In genomic region chr5:135339189-135339588, GRCh38 we compare ENCODE assay signal across 17 cellular contexts. TPM values are rescaled to one million over a fixed set of nuclear protein-coding genes. Genes with fewer than 3 reads are reported as not detected.
DNase-seq lines count a peak whose midpoint lies in the region; ATAC-seq, FAIRE-seq and TF ChIP-seq lines count a peak whose summit lies in the region.
"Had no signal": no experiment of that assay in that cellular context is flagged by ENCODE, and none has a peak within 500 bp of the region (broad histone marks: within the 10 kb centered on the region; RNA-seq: fewer than 3 reads in every experiment).

No MANE protein-coding gene starts in this region.

- CTCF ChIA-PET in activated CD4-positive, alpha-beta T cell treated with anti-CD3 and anti-CD28 coated beads, Interleukin-2, amount 10 ng/mL, durations not matched to agents 7 days and 5 days (lab: Charles Lee) = interaction anchor here (0.6 kb wide), 1 partner anchor 880 kb away, joined by 4 read pairs; no protein-coding TSS in a partner anchor

- H3K4me1 Mint-ChIP-seq in activated CD4-positive, alpha-beta T cell treated with anti-CD3 and anti-CD28 coated beads, Interleukin-2, amount 10 ng/mL, durations not matched to agents 7 days and 5 days = peaks cover 4% of the 10 kb centered on the region
- H3K4me1 Mint-ChIP-seq in stimulated activated naive CD8-positive, alpha-beta T cell treated with anti-CD3 and anti-CD28 coated beads, Interleukin-15, Interleukin-2, amounts not matched to agents 100 ng/mL and 50 ng/mL, for 24 hours (ENCODE audit: low read depth) = peaks cover 13% of the 10 kb centered on the region
- peaks cover 37% of the 10 kb centered on the region for H3K4me1 Mint-ChIP-seq in stimulated activated naive CD8-positive, alpha-beta T cell treated with anti-CD3 and anti-CD28 coated beads, Interleukin-15, amount 100 ng/mL, for 72 hours
- H3K4me1 Mint-ChIP-seq: CD14-positive monocyte; CD4-positive, alpha-beta memory T cell had no signal

- DNase-seq in activated CD4-positive, alpha-beta T cell treated with anti-CD3 and anti-CD28 coated beads, Interleukin-2, amount 10 ng/mL, durations not matched to agents 7 days and 5 days = no peak
- DNase-seq in activated CD4-positive, alpha-beta T cell treated with anti-CD3 and anti-CD28 coated beads for 48 hours = no peak
- DNase-seq in stimulated activated naive CD8-positive, alpha-beta T cell treated with anti-CD3 and anti-CD28 coated beads, Interleukin-15, amount 100 ng/mL, for 72 hours = no peak
- peak; percentile 49 for DNase-seq in sigmoid colon
- no peak for DNase-seq in D721Med (ENCODE audit: insufficient read length, low spot score)
- DNase-seq: 8988T; CD4-positive, alpha-beta memory T cell; DMS53; DND-41; EL; GM23248 had no signal

- TF ChIP-seq EP300 in sigmoid colon (IDR thresholded peaks at IDR 0.05) = no peak

- no peaks in the 10 kb centered on the region for H3K9me3 ChIP-seq in sigmoid colon
- H3K9me3 ChIP-seq: BLaER1, HAP-1 had no signal

- no peaks in the 10 kb centered on the region for H3K27me3 ChIP-seq in sigmoid colon
- H3K27me3 ChIP-seq: BLaER1 had no signal

- TF ChIP-seq CTCF in sigmoid colon (IDR thresholded peaks at IDR 0.05) (no peak), D721Med (IDR thresholded peaks at IDR 0.05; ENCODE audit: insufficient read depth, missing control alignments) (no peak)

- TF ChIP-seq POLR2A in sigmoid colon (IDR thresholded peaks at IDR 0.05) = no peak

- H3K4me1 ChIP-seq in sigmoid colon = peaks cover 0 to 32% (median 26%) of the 10 kb centered on the region in 4 donors
- H3K4me1 ChIP-seq: BLaER1, HAP-1 had no signal

- H3K36me3 ChIP-seq in sigmoid colon = peaks cover 33 to 88% (median 53%) of the 10 kb centered on the region in 4 donors

- H3K4me3 ChIP-seq in sigmoid colon = no peak overlapping the region
- H3K4me3 ChIP-seq: BLaER1, GM12878, GM23248, HAP-1 had no signal

- no peak for FAIRE-seq in D721Med (lab: Jason Lieb, UNC)
- FAIRE-seq: GM12878 had no signal

- H3K36me3 Mint-ChIP-seq in activated CD4-positive, alpha-beta T cell treated with anti-CD3 and anti-CD28 coated beads, Interleukin-2, amount 10 ng/mL, durations not matched to agents 7 days and 5 days (ENCODE audit: low read depth) = peaks cover 44% of the 10 kb centered on the region
- H3K36me3 Mint-ChIP-seq in stimulated activated naive CD8-positive, alpha-beta T cell treated with anti-CD3 and anti-CD28 coated beads, Interleukin-15, Interleukin-2, amounts not matched to agents 100 ng/mL and 50 ng/mL, for 24 hours (ENCODE audit: low read depth) = peaks cover 63% of the 10 kb centered on the region

- peak overlapping the region; percentile 25 for H3K27ac Mint-ChIP-seq in activated CD4-positive, alpha-beta T cell treated with anti-CD3 and anti-CD28 coated beads, Interleukin-2, amount 10 ng/mL, durations not matched to agents 7 days and 5 days
- peak overlapping the region; percentile 45 for H3K27ac Mint-ChIP-seq in stimulated activated naive CD8-positive, alpha-beta T cell treated with anti-CD3 and anti-CD28 coated beads, Interleukin-15, Interleukin-2, amounts not matched to agents 100 ng/mL and 50 ng/mL, for 24 hours
- H3K27ac Mint-ChIP-seq in stimulated activated naive CD8-positive, alpha-beta T cell treated with anti-CD3 and anti-CD28 coated beads, Interleukin-15, amount 100 ng/mL, for 72 hours = peak overlapping the region in 1 of 2 donors; percentile 83

- POLR2A ChIA-PET in activated CD4-positive, alpha-beta T cell treated with anti-CD3 and anti-CD28 coated beads, Interleukin-2, amount 10 ng/mL, durations not matched to agents 7 days and 5 days (lab: Charles Lee) = no interaction called here

- WGBS in sigmoid colon, 2 donors = 94 to 97% methylated on average over 5 of the region's 5 CpGs

- no peaks in the 10 kb centered on the region for H3K9me3 Mint-ChIP-seq in activated CD4-positive, alpha-beta T cell treated with anti-CD3 and anti-CD28 coated beads, Interleukin-2, amount 10 ng/mL, durations not matched to agents 7 days and 5 days
- no peaks in the 10 kb centered on the region for H3K9me3 Mint-ChIP-seq in stimulated activated naive CD8-positive, alpha-beta T cell treated with anti-CD3 and anti-CD28 coated beads, Interleukin-15, Interleukin-2, amounts not matched to agents 100 ng/mL and 50 ng/mL, for 24 hours
- no peaks in the 10 kb centered on the region for H3K9me3 Mint-ChIP-seq in stimulated activated naive CD8-positive, alpha-beta T cell treated with anti-CD3 and anti-CD28 coated beads, Interleukin-15, amount 100 ng/mL, for 72 hours
- H3K9me3 Mint-ChIP-seq: CD14-positive monocyte; CD4-positive, alpha-beta memory T cell had no signal

- H3K27ac ChIP-seq in sigmoid colon = no peak overlapping the region
- H3K27ac ChIP-seq: BLaER1, GM23248 had no signal

- no peak for ATAC-seq in stimulated activated naive CD8-positive, alpha-beta T cell treated with anti-CD3 and anti-CD28 coated beads, Interleukin-15, amount 100 ng/mL, for 72 hours
- no peak for ATAC-seq in GM21576 (IDR thresholded peaks at IDR 0.05; ENCODE audit: unreplicated experiment)
- ATAC-seq: GM12878 had no signal

- no peaks in the 10 kb centered on the region for H3K27me3 Mint-ChIP-seq in activated CD4-positive, alpha-beta T cell treated with anti-CD3 and anti-CD28 coated beads, Interleukin-2, amount 10 ng/mL, durations not matched to agents 7 days and 5 days
- H3K27me3 Mint-ChIP-seq in stimulated activated naive CD8-positive, alpha-beta T cell treated with anti-CD3 and anti-CD28 coated beads, Interleukin-15, Interleukin-2, amounts not matched to agents 100 ng/mL and 50 ng/mL, for 24 hours = no peaks in the 10 kb centered on the region
- no peaks in the 10 kb centered on the region for H3K27me3 Mint-ChIP-seq in stimulated activated naive CD8-positive, alpha-beta T cell treated with anti-CD3 and anti-CD28 coated beads, Interleukin-15, amount 100 ng/mL, for 72 hours
- H3K27me3 Mint-ChIP-seq: CD4-positive, alpha-beta memory T cell had no signal

- H3K4me3 Mint-ChIP-seq in activated CD4-positive, alpha-beta T cell treated with anti-CD3 and anti-CD28 coated beads, Interleukin-2, amount 10 ng/mL, durations not matched to agents 7 days and 5 days = no peak overlapping the region
- H3K4me3 Mint-ChIP-seq in stimulated activated naive CD8-positive, alpha-beta T cell treated with anti-CD3 and anti-CD28 coated beads, Interleukin-15, Interleukin-2, amounts not matched to agents 100 ng/mL and 50 ng/mL, for 24 hours = no peak overlapping the region
- no peak overlapping the region for H3K4me3 Mint-ChIP-seq in stimulated activated naive CD8-positive, alpha-beta T cell treated with anti-CD3 and anti-CD28 coated beads, Interleukin-15, amount 100 ng/mL, for 72 hours
- H3K4me3 Mint-ChIP-seq: CD14-positive monocyte; CD4-positive, alpha-beta memory T cell had no signal

- intact Hi-C loops in sigmoid colon (cut with DNase I) = no loop called here

RNA-seq across cellular contexts. Expression of gene MACROH2A1, which starts 59.8 kb away (rescaled TPM):
- 100 to 1,000 TPM; 287 to 297 TPM for total RNA-seq in activated CD4-positive, alpha-beta T cell treated with anti-CD3 and anti-CD28 coated beads, Interleukin-2, amount 10 ng/mL, durations not matched to agents 7 days and 5 days
- total RNA-seq in sigmoid colon = 100 to 1,000 TPM; 153 to 191 (median 179) TPM
- polyA plus RNA-seq in sigmoid colon = 100 to 1,000 TPM; 123 to 202 (median 175) TPM
